Comparison of ENCODE assay signal across 2 cellular contexts in genomic region chr13:29749401-29750177, GRCh38.
TF ChIP-seq lines count a peak whose summit lies in the region.

No MANE protein-coding gene starts in this region.

TF ChIP-seq in IMR-90, 13 proteins besides CTCF, POLR2A, EP300 and RAD21 (continued from another document):
- 0 out of 2 replicates have a peak, but pooled peaks have one; percentile 20 for TF ChIP-seq MAZ (IDR thresholded peaks at IDR 0.05; ENCODE audit: borderline replicate concordance, low read depth, low read length)
- TF ChIP-seq, protein P1, sequence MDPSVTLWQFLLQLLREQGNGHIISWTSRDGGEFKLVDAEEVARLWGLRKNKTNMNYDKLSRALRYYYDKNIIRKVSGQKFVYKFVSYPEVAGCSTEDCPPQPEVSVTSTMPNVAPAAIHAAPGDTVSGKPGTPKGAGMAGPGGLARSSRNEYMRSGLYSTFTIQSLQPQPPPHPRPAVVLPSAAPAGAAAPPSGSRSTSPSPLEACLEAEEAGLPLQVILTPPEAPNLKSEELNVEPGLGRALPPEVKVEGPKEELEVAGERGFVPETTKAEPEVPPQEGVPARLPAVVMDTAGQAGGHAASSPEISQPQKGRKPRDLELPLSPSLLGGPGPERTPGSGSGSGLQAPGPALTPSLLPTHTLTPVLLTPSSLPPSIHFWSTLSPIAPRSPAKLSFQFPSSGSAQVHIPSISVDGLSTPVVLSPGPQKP (IDR thresholded peaks at IDR 0.05; ENCODE audit: borderline replicate concordance, low read depth, low read length): no peak
- TF ChIP-seq FOS (IDR thresholded peaks at IDR 0.05; ENCODE audit: low read depth, low read length): 0 out of 2 replicates have a peak, but pooled peaks have one; percentile 4
- TF ChIP-seq RCOR1 (IDR thresholded peaks at IDR 0.05; ENCODE audit: insufficient replicate concordance, low read length): peak; percentile 84

TF ChIP-seq in K562, 482 proteins besides CTCF, POLR2A, EP300 and RAD21:
- TF ChIP-seq ATF3 (IDR thresholded peaks at IDR 0.05) (peak; percentile 57; the same call in 1 of the 2 replicates), ATF3 (CRISPR knock-in tag; conservative IDR thresholded peaks at IDR 0.05) (no peak), NR1H2 (CRISPR knock-in tag; IDR thresholded peaks at IDR 0.05) (no peak), BRF1 (IDR thresholded peaks at IDR 0.05; ENCODE audit: borderline replicate concordance, extremely low read depth, insufficient read length) (no peak), E2F4 (CRISPR knock-in tag; IDR thresholded peaks at IDR 0.05; ENCODE audit: low read depth) (no peak), CEBPB (tag; IDR thresholded peaks at IDR 0.05) (peak; percentile 54), CEBPG (CRISPR knock-in tag; IDR thresholded peaks at IDR 0.05) (no peak), CEBPG (tag; conservative IDR thresholded peaks at IDR 0.05 in 1 of 2, IDR thresholded peaks at IDR 0.05 in 1 of 2) (peak; percentile 20 to 32; a peak in 1 of 4 replicates)
